Comparison of ENCODE assay signal across 8 cellular contexts in genomic region chr11:125902315-125902926, GRCh38. TPM values are rescaled to one million over a fixed set of nuclear protein-coding genes. Genes with fewer than 3 reads are reported as not detected.
A peak's percentile ranks its signal among the peaks of the same experiment; 100 is the strongest.
DNase-seq lines count a peak whose midpoint lies in the region; ATAC-seq, FAIRE-seq and TF ChIP-seq lines count a peak whose summit lies in the region.

No MANE protein-coding gene starts in this region.

- TF ChIP-seq CTCF in ascending aorta (IDR thresholded peaks at IDR 0.05) (no peak), HepG2 (CRISPR knock-in tag; IDR thresholded peaks at IDR 0.05) (no peak), upper lobe of left lung (IDR thresholded peaks at IDR 0.05) (no peak)

- no peaks in the 10 kb centered on the region for H3K9me3 ChIP-seq in ascending aorta
- no peaks in the 10 kb centered on the region for H3K9me3 ChIP-seq in HepG2 (ENCODE audit: low read length)
- no peaks in the 10 kb centered on the region for H3K9me3 ChIP-seq in upper lobe of left lung

- H3K36me3 ChIP-seq in ascending aorta (peaks cover 7% of the 10 kb centered on the region in 2 donors), HepG2 (replicated peaks in 1 of 2; ENCODE audit: control insufficient read depth in 1 of 2, insufficient read depth in 2 of 2, low read length in 2 of 2) (no peaks in the 10 kb centered on the region; a peak in 1 of 5 replicates), upper lobe of left lung (peaks cover 0 to 16% (median 7%) of the 10 kb centered on the region in 4 donors)

- FAIRE-seq in HepG2 (lab: Jason Lieb, UNC) (no peak), frontal cortex (lab: Jason Lieb, UNC) (no peak)

- peaks cover 47% of the 10 kb centered on the region for H3K4me1 Mint-ChIP-seq in stimulated activated naive CD8-positive, alpha-beta T cell treated with anti-CD3 and anti-CD28 coated beads, Interleukin-15, Interleukin-2, amounts not matched to agents 100 ng/mL and 50 ng/mL, for 24 hours (ENCODE audit: low read depth)

- BruUV-seq in HepG2 (replicated peaks; lab: Mats Ljungman, UMichigan): TSS peak; percentile 83

- H3K4me3 Mint-ChIP-seq in stimulated activated naive CD8-positive, alpha-beta T cell treated with anti-CD3 and anti-CD28 coated beads, Interleukin-15, Interleukin-2, amounts not matched to agents 100 ng/mL and 50 ng/mL, for 24 hours: peak overlapping the region; percentile 99

- peak overlapping the region; percentile 83 for H3K4me2 ChIP-seq in HepG2 (ENCODE audit: low read depth, low read length)

- no peak for TF ChIP-seq POLR2A in HepG2 (IDR thresholded peaks at IDR 0.05; ENCODE audit: insufficient read depth in 1 of 2, low read depth in 2 of 2, low read length in 2 of 2)
- TF ChIP-seq POLR2A in upper lobe of left lung (IDR thresholded peaks at IDR 0.05): no peak

- DNase-seq in stimulated activated naive CD8-positive, alpha-beta T cell treated with anti-CD3 and anti-CD28 coated beads, Interleukin-15, Interleukin-2, amounts not matched to agents 100 U/mL and 50 U/mL, for 24 hours: no peak
- DNase-seq in ascending aorta (ENCODE audit: low spot score in 2 of 2) (no peak), HepG2 (ENCODE audit: low spot score) (no peak), upper lobe of left lung (no peak), frontal cortex (ENCODE audit: low spot score in 2 of 2) (no peak), NCI-H1092 (lab: John Stamatoyannopoulos, UW) (no peak)
- no peak for DNase-seq in stimulated activated CD4-positive, alpha-beta T cell treated with anti-CD3 and anti-CD28 coated beads, Interleukin-12 subunit alpha, Interleukin-12 subunit beta, amount 100 ng/mL, for 4 hours

- no peak for TF ChIP-seq EP300 in HepG2 (IDR thresholded peaks at IDR 0.05; ENCODE audit: low read depth in 2 of 2, low read length in 2 of 2)
- no peak for TF ChIP-seq EP300 in HepG2 (CRISPR knock-in tag; IDR thresholded peaks at IDR 0.05; ENCODE audit: borderline replicate concordance)
- TF ChIP-seq EP300 in upper lobe of left lung (IDR thresholded peaks at IDR 0.05): no peak

- 59% methylated on average over 19 of the region's 19 CpGs for WGBS in HepG2 (ENCODE audit: low lambda C conversion rate)
- 48 to 54% methylated on average over 16 to 19 of the region's 19 CpGs for WGBS in upper lobe of left lung, 2 donors

- POLR2A ChIA-PET in HepG2 (lab: Yijun Ruan, JAX): interaction anchor here (0.7 to 1.4 kb wide), 5 partner anchors 11 to 778 kb away, joined by 3 to 17 read pairs (median 4); partner anchors contain the start of gene HYLS1

- H3K4me3 ChIP-seq in ascending aorta (peak overlapping the region; percentile 61 to 63), HepG2 (replicated peaks in 1 of 3; ENCODE audit: insufficient read depth in 1 of 3, low read depth in 2 of 3, low read length in 3 of 3) (peak overlapping the region; percentile 75 to 95 (median 76)), upper lobe of left lung (peak overlapping the region; percentile 18 to 71 (median 60))

- ATAC-seq in stimulated activated naive CD8-positive, alpha-beta T cell treated with anti-CD3 and anti-CD28 coated beads, Interleukin-15, Interleukin-2, amounts not matched to agents 100 U/mL and 50 U/mL, for 24 hours: no peak
- ATAC-seq in HepG2 (peak; percentile 62), upper lobe of left lung (ENCODE audit: low FRiP score in 2 of 2) (no peak)

- intact Hi-C loops in ascending aorta (cut with DNase I): loop anchor here (5.0 kb wide), 2 partner anchors 210 to 310 kb away; partner anchors contain the start of gene STT3A
- intact Hi-C loops in HepG2 (cut with micrococcal nuclease; ENCODE audit: unreplicated experiment): no loop called here

- H3K79me2 ChIP-seq in HepG2 (ENCODE audit: insufficient read depth, low read length): peaks cover 11% of the 10 kb centered on the region

- H4K20me1 ChIP-seq in HepG2 (ENCODE audit: insufficient read depth, low read length): no peaks in the 10 kb centered on the region

- peaks cover 35% of the 10 kb centered on the region for H3K36me3 Mint-ChIP-seq in stimulated activated naive CD8-positive, alpha-beta T cell treated with anti-CD3 and anti-CD28 coated beads, Interleukin-15, Interleukin-2, amounts not matched to agents 100 ng/mL and 50 ng/mL, for 24 hours (ENCODE audit: low read depth)

- H3K27ac Mint-ChIP-seq in stimulated activated naive CD8-positive, alpha-beta T cell treated with anti-CD3 and anti-CD28 coated beads, Interleukin-15, Interleukin-2, amounts not matched to agents 100 ng/mL and 50 ng/mL, for 24 hours: peak overlapping the region; percentile 94

- peak overlapping the region; percentile 81 for H3K9ac ChIP-seq in HepG2 (ENCODE audit: insufficient read depth, low read depth, low read length)

- H3K27ac ChIP-seq in ascending aorta: peak overlapping the region; percentile 66 to 83
- peak overlapping the region; percentile 54 for H3K27ac ChIP-seq in HepG2 (ENCODE audit: extremely low read length, insufficient read depth, low read length)
- H3K27ac ChIP-seq in upper lobe of left lung: peak overlapping the region; percentile 70 to 85 (median 82)

- no peaks in the 10 kb centered on the region for H3K9me3 Mint-ChIP-seq in stimulated activated naive CD8-positive, alpha-beta T cell treated with anti-CD3 and anti-CD28 coated beads, Interleukin-15, Interleukin-2, amounts not matched to agents 100 ng/mL and 50 ng/mL, for 24 hours

- CTCF ChIA-PET in HepG2 (lab: Yijun Ruan, JAX; ENCODE audit: low intra/inter-chr PET ratio, low total read pairs): no interaction called here

- in situ Hi-C loops in HepG2 (cut with HindIII; ENCODE audit: extremely low pct_ligation_motif_present, low pct_unique_long_range_greater_than_20kb): no loop called here

- H3K27me3 ChIP-seq in ascending aorta (peaks cover 5% of the 10 kb centered on the region), HepG2 (ENCODE audit: control insufficient read depth in 1 of 2, insufficient read depth in 2 of 2, low read length in 2 of 2) (no peaks in the 10 kb centered on the region; a peak in 1 of 5 replicates), upper lobe of left lung (peaks cover 0 to 16% (median 7%) of the 10 kb centered on the region in 4 donors)

- H3K4me1 ChIP-seq in ascending aorta (peaks cover 2 to 8% of the 10 kb centered on the region in 2 donors), HepG2 (ENCODE audit: insufficient read depth, low read length) (peaks cover 13% of the 10 kb centered on the region), upper lobe of left lung (peaks cover 22 to 24% (median 24%) of the 10 kb centered on the region in 4 donors)

- TF ChIP-seq RAD21 in HepG2 (CRISPR knock-in tag; IDR thresholded peaks at IDR 0.05): no peak

- H3K27me3 Mint-ChIP-seq in stimulated activated naive CD8-positive, alpha-beta T cell treated with anti-CD3 and anti-CD28 coated beads, Interleukin-15, Interleukin-2, amounts not matched to agents 100 ng/mL and 50 ng/mL, for 24 hours: peaks cover 26% of the 10 kb centered on the region

- H2AFZ ChIP-seq in HepG2 (ENCODE audit: low read length): peak overlapping the region; percentile 96

RNA-seq across cellular contexts. Expression of gene PUS3, which starts 0.6 kb away (rescaled TPM):
- total RNA-seq in ascending aorta (31.3 TPM), HepG2 (2016; rRNA removed; fragmentation: Illumina TruSeq; extraction: Trizol) (18.2 and 22.9 TPM in 2 replicates), upper lobe of left lung (10 to 100 TPM in 3 of 6 donors, 1 to 10 TPM in 3; 2.6 to 22.5 (median 10.0) TPM), frontal cortex (14.3 TPM)
- 5.5 and 5.9 TPM in 2 replicates for total RNA-seq in HepG2 (2016; cell fraction: cytosol; rRNA removed; fragmentation: Illumina TruSeq; extraction: Trizol; ENCODE audit: low read depth)
- total RNA-seq in HepG2 (2016; cell fraction: insoluble cytoplasmic fraction; rRNA removed; fragmentation: Illumina TruSeq; extraction: Trizol): 16.9 and 22.4 TPM in 2 replicates
- total RNA-seq in HepG2 (2016; cell fraction: membrane; rRNA removed; fragmentation: Illumina TruSeq; extraction: Trizol): 9.5 and 12.0 TPM in 2 replicates
- 9.6 and 10.8 TPM in 2 replicates for total RNA-seq in HepG2 (2016; cell fraction: nucleus; rRNA removed; fragmentation: Illumina TruSeq; extraction: Trizol)
- polyA plus RNA-seq in HepG2 (2011; rRNA removed): 4.7 and 6.0 TPM in 2 replicates
- polyA plus RNA-seq in HepG2 (2011; cell fraction: cytosol; rRNA removed): 4.2 and 6.7 TPM in 2 replicates
- 1.8 and 2.4 TPM in 2 replicates for polyA plus RNA-seq in HepG2 (2011; cell fraction: nucleus; rRNA removed)
- 13.1 and 13.6 TPM in 2 replicates for polyA plus RNA-seq in HepG2 (2012)
- 4.8 and 5.5 TPM in 2 replicates for polyA plus RNA-seq in HepG2 (2016; cell fraction: cytosol; fragmentation: Illumina TruSeq; extraction: Trizol; ENCODE audit: low read depth)
- polyA plus RNA-seq in HepG2 (2016; cell fraction: insoluble cytoplasmic fraction; fragmentation: Illumina TruSeq; extraction: Trizol; ENCODE audit: low read depth): 21.1 and 26.9 TPM in 2 replicates
- polyA plus RNA-seq in HepG2 (2016; cell fraction: membrane; fragmentation: Illumina TruSeq; extraction: Trizol; ENCODE audit: low read depth): 6.2 and 11.5 TPM in 2 replicates
- polyA plus RNA-seq in HepG2 (2016; cell fraction: nucleus; fragmentation: Illumina TruSeq; extraction: Trizol; ENCODE audit: insufficient read depth, low read depth): 15.5 and 21.5 TPM in 2 replicates
- 4.6 and 6.9 TPM in 2 replicates for polyA minus RNA-seq in HepG2 (2011; rRNA and poly(A)+ RNA removed; ENCODE audit: low replicate concordance)
- polyA minus RNA-seq in HepG2 (2011; cell fraction: cytosol; rRNA and poly(A)+ RNA removed): 8.4 and 9.7 TPM in 2 replicates
- 4.8 and 6.1 TPM in 2 replicates for polyA minus RNA-seq in HepG2 (2011; cell fraction: nucleus; rRNA and poly(A)+ RNA removed)

RNA-seq across cellular contexts. Expression of gene DDX25, which starts 1.9 kb away (rescaled TPM):
- total RNA-seq in ascending aorta: not detected
- 0.11 and 0.29 TPM in 2 replicates for total RNA-seq in HepG2 (2016; rRNA removed; fragmentation: Illumina TruSeq; extraction: Trizol)
- 0.71 TPM in 2 replicates for total RNA-seq in HepG2 (2016; cell fraction: cytosol; rRNA removed; fragmentation: Illumina TruSeq; extraction: Trizol; ENCODE audit: low read depth)
- total RNA-seq in HepG2 (2016; cell fraction: insoluble cytoplasmic fraction; rRNA removed; fragmentation: Illumina TruSeq; extraction: Trizol): 0.24 TPM in 1 of 2 replicates, not detected in the other
- 0.37 and 0.38 TPM in 2 replicates for total RNA-seq in HepG2 (2016; cell fraction: membrane; rRNA removed; fragmentation: Illumina TruSeq; extraction: Trizol)
- total RNA-seq in HepG2 (2016; cell fraction: nucleus; rRNA removed; fragmentation: Illumina TruSeq; extraction: Trizol): not detected in 2 replicates
- 0.13 and 0.17 TPM in 2 replicates for polyA plus RNA-seq in HepG2 (2011; rRNA removed)
- polyA plus RNA-seq in HepG2 (2011; cell fraction: cytosol; rRNA removed): 0.09 and 0.12 TPM in 2 replicates
- polyA plus RNA-seq in HepG2 (2011; cell fraction: nucleus; rRNA removed): 0.14 and 0.24 TPM in 2 replicates
- 0.17 and 0.40 TPM in 2 replicates for polyA plus RNA-seq in HepG2 (2012)
- polyA plus RNA-seq in HepG2 (2016; cell fraction: cytosol; fragmentation: Illumina TruSeq; extraction: Trizol; ENCODE audit: low read depth): 0.60 and 0.75 TPM in 2 replicates
- polyA plus RNA-seq in HepG2 (2016; cell fraction: insoluble cytoplasmic fraction; fragmentation: Illumina TruSeq; extraction: Trizol; ENCODE audit: low read depth): 0.40 and 0.72 TPM in 2 replicates
- polyA plus RNA-seq in HepG2 (2016; cell fraction: membrane; fragmentation: Illumina TruSeq; extraction: Trizol; ENCODE audit: low read depth): 0.23 and 0.99 TPM in 2 replicates
- 0.93 TPM in 1 of 2 replicates, not detected in the other for polyA plus RNA-seq in HepG2 (2016; cell fraction: nucleus; fragmentation: Illumina TruSeq; extraction: Trizol; ENCODE audit: insufficient read depth, low read depth)
- polyA minus RNA-seq in HepG2 (2011; rRNA and poly(A)+ RNA removed; ENCODE audit: low replicate concordance): 0.04 TPM in 1 of 2 replicates, not detected in the other
- not detected in 2 replicates for polyA minus RNA-seq in HepG2 (2011; cell fraction: cytosol; rRNA and poly(A)+ RNA removed)
- polyA minus RNA-seq in HepG2 (2011; cell fraction: nucleus; rRNA and poly(A)+ RNA removed): 0.13 and 0.50 TPM in 2 replicates
- total RNA-seq in upper lobe of left lung: under 1 TPM in 1 of 6 donors, not detected in 5; 0.31 TPM
- total RNA-seq in frontal cortex: 18.8 TPM

RNA-seq across cellular contexts. Expression of gene HYLS1, which starts 15.0 kb away (rescaled TPM):
- 6.5 TPM for total RNA-seq in ascending aorta
- total RNA-seq in HepG2 (2016; rRNA removed; fragmentation: Illumina TruSeq; extraction: Trizol): 3.8 and 5.6 TPM in 2 replicates
- 1.1 and 1.3 TPM in 2 replicates for total RNA-seq in HepG2 (2016; cell fraction: cytosol; rRNA removed; fragmentation: Illumina TruSeq; extraction: Trizol; ENCODE audit: low read depth)
- 3.8 and 5.5 TPM in 2 replicates for total RNA-seq in HepG2 (2016; cell fraction: insoluble cytoplasmic fraction; rRNA removed; fragmentation: Illumina TruSeq; extraction: Trizol)
- total RNA-seq in HepG2 (2016; cell fraction: membrane; rRNA removed; fragmentation: Illumina TruSeq; extraction: Trizol): 2.0 and 2.2 TPM in 2 replicates
- total RNA-seq in HepG2 (2016; cell fraction: nucleus; rRNA removed; fragmentation: Illumina TruSeq; extraction: Trizol): 2.1 and 2.5 TPM in 2 replicates
- polyA plus RNA-seq in HepG2 (2011; rRNA removed): 1.1 and 1.3 TPM in 2 replicates
- 0.62 and 0.85 TPM in 2 replicates for polyA plus RNA-seq in HepG2 (2011; cell fraction: cytosol; rRNA removed)
- 0.47 and 0.52 TPM in 2 replicates for polyA plus RNA-seq in HepG2 (2011; cell fraction: nucleus; rRNA removed)
- 1.3 and 1.4 TPM in 2 replicates for polyA plus RNA-seq in HepG2 (2012)
- polyA plus RNA-seq in HepG2 (2016; cell fraction: cytosol; fragmentation: Illumina TruSeq; extraction: Trizol; ENCODE audit: low read depth): 0.41 and 0.57 TPM in 2 replicates
- 4.5 and 6.0 TPM in 2 replicates for polyA plus RNA-seq in HepG2 (2016; cell fraction: insoluble cytoplasmic fraction; fragmentation: Illumina TruSeq; extraction: Trizol; ENCODE audit: low read depth)
- polyA plus RNA-seq in HepG2 (2016; cell fraction: membrane; fragmentation: Illumina TruSeq; extraction: Trizol; ENCODE audit: low read depth): 0.76 and 0.81 TPM in 2 replicates
- 2.4 and 2.9 TPM in 2 replicates for polyA plus RNA-seq in HepG2 (2016; cell fraction: nucleus; fragmentation: Illumina TruSeq; extraction: Trizol; ENCODE audit: insufficient read depth, low read depth)
- polyA minus RNA-seq in HepG2 (2011; rRNA and poly(A)+ RNA removed; ENCODE audit: low replicate concordance): 0.50 TPM in 1 of 2 replicates, not detected in the other
- polyA minus RNA-seq in HepG2 (2011; cell fraction: cytosol; rRNA and poly(A)+ RNA removed): 0.44 TPM in 1 of 2 replicates, not detected in the other
- polyA minus RNA-seq in HepG2 (2011; cell fraction: nucleus; rRNA and poly(A)+ RNA removed): 0.90 and 1.5 TPM in 2 replicates
- total RNA-seq in upper lobe of left lung: 1 to 10 TPM in 5 of 6 donors, under 1 TPM in 1; 0.55 to 6.3 (median 3.8) TPM
- 13.9 TPM for total RNA-seq in frontal cortex

RNA-seq across cellular contexts. Expression of gene VSIG10L2, which starts 43.4 kb away (rescaled TPM):
- total RNA-seq in ascending aorta (not detected), HepG2 (2016; rRNA removed; fragmentation: Illumina TruSeq; extraction: Trizol) (not detected in 2 replicates), upper lobe of left lung (under 1 TPM in 1 of 6 donors, not detected in 5; 0.13 TPM), frontal cortex (not detected)
- not detected in 2 replicates for total RNA-seq in HepG2 (2016; cell fraction: cytosol; rRNA removed; fragmentation: Illumina TruSeq; extraction: Trizol; ENCODE audit: low read depth)
- total RNA-seq in HepG2 (2016; cell fraction: insoluble cytoplasmic fraction; rRNA removed; fragmentation: Illumina TruSeq; extraction: Trizol): 0.04 TPM in 1 of 2 replicates, not detected in the other
- not detected in 2 replicates for total RNA-seq in HepG2 (2016; cell fraction: membrane; rRNA removed; fragmentation: Illumina TruSeq; extraction: Trizol)
- not detected in 2 replicates for total RNA-seq in HepG2 (2016; cell fraction: nucleus; rRNA removed; fragmentation: Illumina TruSeq; extraction: Trizol)
- 0.13 and 0.21 TPM in 2 replicates for polyA plus RNA-seq in HepG2 (2011; rRNA removed)
- 0.04 and 0.05 TPM in 2 replicates for polyA plus RNA-seq in HepG2 (2011; cell fraction: cytosol; rRNA removed)
- polyA plus RNA-seq in HepG2 (2011; cell fraction: nucleus; rRNA removed): 0.16 and 0.27 TPM in 2 replicates
- 0.07 TPM in 1 of 2 replicates, not detected in the other for polyA plus RNA-seq in HepG2 (2012)
- polyA plus RNA-seq in HepG2 (2016; cell fraction: cytosol; fragmentation: Illumina TruSeq; extraction: Trizol; ENCODE audit: low read depth): not detected in 2 replicates
- polyA plus RNA-seq in HepG2 (2016; cell fraction: insoluble cytoplasmic fraction; fragmentation: Illumina TruSeq; extraction: Trizol; ENCODE audit: low read depth): not detected in 2 replicates
- not detected in 2 replicates for polyA plus RNA-seq in HepG2 (2016; cell fraction: membrane; fragmentation: Illumina TruSeq; extraction: Trizol; ENCODE audit: low read depth)
- not detected in 2 replicates for polyA plus RNA-seq in HepG2 (2016; cell fraction: nucleus; fragmentation: Illumina TruSeq; extraction: Trizol; ENCODE audit: insufficient read depth, low read depth)
- polyA minus RNA-seq in HepG2 (2011; rRNA and poly(A)+ RNA removed; ENCODE audit: low replicate concordance): 0.04 TPM in 1 of 2 replicates, not detected in the other
- not detected in 2 replicates for polyA minus RNA-seq in HepG2 (2011; cell fraction: cytosol; rRNA and poly(A)+ RNA removed)
- polyA minus RNA-seq in HepG2 (2011; cell fraction: nucleus; rRNA and poly(A)+ RNA removed): 0.13 TPM in 1 of 2 replicates, not detected in the other

Comparison
In these comparisons a context has a peak if more than half of its experiments do, and no peak if none do; other contexts are left out.
1. RNA of gene DDX25, which starts 1.9 kb away (total RNA-seq): 18.8 TPM in frontal cortex (single experiment); 0.11 to 0.71 TPM in HepG2, 0.31 TPM in upper lobe of left lung and not detected in ascending aorta (single experiment); every median in the first group is over 10 times any median in the second.
2. Peak in every context shown above with its lines, with median percentiles within 50 percentile points of each other: H3K27ac ChIP-seq and H3K4me3 ChIP-seq.